ENCODE assay signal across 28 cellular contexts in the genomic region with DNA sequence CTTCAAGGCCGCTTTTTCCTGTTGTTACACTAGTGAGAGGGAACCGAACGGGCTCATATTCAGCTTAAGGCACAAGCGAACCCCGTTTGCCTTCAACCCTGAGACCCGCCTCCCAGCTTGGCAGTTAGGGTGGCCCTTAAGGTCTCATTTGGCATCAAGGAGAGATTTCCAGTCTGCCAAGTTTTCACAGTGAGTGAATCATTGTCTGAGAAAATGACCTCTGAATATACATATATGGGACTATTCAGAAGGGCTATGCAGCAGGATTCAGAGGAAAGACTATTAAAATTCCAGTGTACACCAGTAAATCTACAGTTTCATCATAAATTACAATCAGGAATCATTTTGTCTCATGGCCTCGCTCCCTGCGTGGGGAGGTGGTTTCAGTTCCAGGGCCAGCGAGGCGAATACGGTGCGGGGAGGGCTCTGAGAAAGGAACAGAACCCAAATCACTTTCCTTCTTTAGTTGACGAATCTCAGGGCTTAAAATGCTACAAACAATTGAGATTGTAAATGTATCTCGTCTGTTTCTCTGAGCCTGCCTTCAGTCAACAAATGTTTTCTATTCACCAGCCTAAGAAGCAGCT.
DNase-seq lines count a peak whose midpoint lies in the region; ATAC-seq, FAIRE-seq and TF ChIP-seq lines count a peak whose summit lies in the region.
"Had no signal": no experiment of that assay in that cellular context is flagged by ENCODE, and none has a peak within 500 bp of the region (broad histone marks: within the 10 kb centered on the region; RNA-seq: fewer than 3 reads in every experiment).

No MANE protein-coding gene starts in this region.

- H3K36me3 Mint-ChIP-seq in activated T-cell treated with anti-CD3 and anti-CD28 coated beads, Interleukin-2, amount 50 U/mL, for 24 hours (ENCODE audit: low read depth): peaks cover 66% of the 10 kb centered on the region

- no peak for TF ChIP-seq RAD21 in H1 (IDR thresholded peaks at IDR 0.05 in 1 of 2, conservative IDR thresholded peaks at IDR 0.05 in 1 of 2; ENCODE audit: low read depth in 2 of 2, low read length in 2 of 2)

- no peak overlapping the region for H4K91ac ChIP-seq in H1 (replicated peaks; ENCODE audit: insufficient read length, low read length)

- H3K56ac ChIP-seq in H1 (replicated peaks; ENCODE audit: insufficient read length, low read depth, low read length): no peak overlapping the region

- H3K79me2 ChIP-seq in H1 (ENCODE audit: control insufficient read depth in 1 of 2, insufficient read depth in 2 of 2, low read length in 2 of 2) (no peaks in the 10 kb centered on the region), PC-3 (ENCODE audit: low read length) (no peaks in the 10 kb centered on the region)

- no peak for TF ChIP-seq EP300 in H1 (IDR thresholded peaks at IDR 0.05; ENCODE audit: borderline replicate concordance in 1 of 2, low read depth in 2 of 2, low read length in 2 of 2)

- H2BK12ac ChIP-seq in H1 (ENCODE audit: low read depth, low read length): no peak overlapping the region

- H4K20me1 ChIP-seq in H1 (replicated peaks in 1 of 2; ENCODE audit: control insufficient read depth in 1 of 2, insufficient read depth in 2 of 2, low read length in 2 of 2) (no peaks in the 10 kb centered on the region), PC-3 (ENCODE audit: low read length) (no peaks in the 10 kb centered on the region)

- POLR2A ChIA-PET in H1 (lab: Charles Lee; ENCODE audit: partially characterized antibody): interaction anchor here (1.1 kb wide), 1 partner anchor 19 kb away, joined by 3 read pairs; no protein-coding TSS in a partner anchor
- POLR2A ChIA-PET in PC-3 (lab: Charles Lee; ENCODE audit: unreplicated experiment): no interaction called here

- H3K4ac ChIP-seq in H1 (replicated peaks; ENCODE audit: insufficient read length, low read depth, low read length): no peak overlapping the region

- no peak overlapping the region for H3K4me3 Mint-ChIP-seq in activated T-cell treated with anti-CD3 and anti-CD28 coated beads, Interleukin-2, amount 50 U/mL, for 24 hours
- H3K4me3 Mint-ChIP-seq: activated CD8-positive, alpha-beta T cell treated with anti-CD3 and anti-CD28 coated beads for 36 hours; CD14-positive monocyte; effector memory CD8-positive, alpha-beta T cell; nephron progenitor cell; stimulated activated naive B cell treated with anti-CD40 and anti-IgM and Interleukin-4, amounts not matched to agents 10 μg/mL and 1 μg/mL and 100 μg/mL, for 72 hours; T-helper 2 cell treated with Interferon-gamma antibody and Interleukin-4, amounts not matched to agents 5 μg/mL and 100 μg/mL, for 36 hours had no signal

- intact Hi-C loops in mucosa of descending colon (cut with DNase I, micrococcal nuclease): no loop called here
- intact Hi-C loops in PC-3 (cut with micrococcal nuclease): no loop called here

- H2BK120ac ChIP-seq in H1 (replicated peaks; ENCODE audit: low read depth, low read length): no peak overlapping the region

- H3K23me2 ChIP-seq in H1 (ENCODE audit: low read depth, low read length): no peaks in the 10 kb centered on the region

- H3K4me1 Mint-ChIP-seq in activated T-cell treated with anti-CD3 and anti-CD28 coated beads, Interleukin-2, amount 50 U/mL, for 24 hours (ENCODE audit: low read depth): peaks cover 13% of the 10 kb centered on the region

- H3K4me3 ChIP-seq in H1 (ENCODE audit: extremely low read depth in 1 of 4, insufficient read depth in 2 of 4, low read depth in 3 of 4, low read length in 4 of 4) (no peak overlapping the region), mucosa of descending colon (no peak overlapping the region), PC-3 (ENCODE audit: low read length) (no peak overlapping the region)
- H3K4me3 ChIP-seq: colonic mucosa, Peyer's patch, skin epidermis, upper lobe of right lung had no signal

- CTCF ChIA-PET in H1 (lab: Charles Lee; ENCODE audit: partially characterized antibody): no interaction called here
- CTCF ChIA-PET in PC-3 (lab: Charles Lee): no interaction called here

- H4K5ac ChIP-seq in H1 (ENCODE audit: insufficient read length, low read depth, low read length): no peak overlapping the region

- H3K14ac ChIP-seq in H1 (ENCODE audit: insufficient read length): no peak overlapping the region

- no peak overlapping the region for H2AK5ac ChIP-seq in H1 (ENCODE audit: low read depth, low read length)

- FAIRE-seq in H1 (lab: Jason Lieb, UNC): no peak
- FAIRE-seq: bronchial epithelial cell had no signal

- H3K27me3 ChIP-seq in H1 (replicated peaks in 1 of 4; ENCODE audit: control insufficient read depth in 3 of 4, extremely low read depth in 1 of 4, insufficient read depth in 3 of 4, low read length in 3 of 4) (0 out of 7 replicates have a peak, but pooled peaks cover 0 to 4% (median 0%) of the 10 kb centered on the region in 4 experiments), PC-3 (ENCODE audit: low read length) (peaks cover 77% of the 10 kb centered on the region)
- H3K27me3 ChIP-seq: colonic mucosa, Peyer's patch, upper lobe of right lung had no signal

- peak; percentile 77 for ATAC-seq in mucosa of descending colon
- ATAC-seq in GM21737 (IDR thresholded peaks at IDR 0.05; ENCODE audit: unreplicated experiment): no peak
- no peak for ATAC-seq in HG03378 (IDR thresholded peaks at IDR 0.05; ENCODE audit: unreplicated experiment)
- ATAC-seq in PC-3: no peak
- ATAC-seq: activated CD8-positive, alpha-beta T cell treated with anti-CD3 and anti-CD28 coated beads for 36 hours; effector memory CD8-positive, alpha-beta T cell; stimulated activated naive B cell treated with anti-CD40 and anti-IgM and Interleukin-4, amounts not matched to agents 10 μg/mL and 1 μg/mL and 100 μg/mL, for 72 hours; upper lobe of right lung had no signal

- BruUV-seq in PC-3 (replicated peaks; lab: Mats Ljungman, UMichigan): no TSS peak

- H3K9me3 Mint-ChIP-seq in activated T-cell treated with anti-CD3 and anti-CD28 coated beads, Interleukin-2, amount 50 U/mL, for 24 hours: peaks cover 14% of the 10 kb centered on the region

- H3K36me3 ChIP-seq in H1 (ENCODE audit: control insufficient read depth in 2 of 4, insufficient read depth in 4 of 4, low read length in 3 of 4) (no peaks in the 10 kb centered on the region), mucosa of descending colon (ENCODE audit: low read depth) (no peaks in the 10 kb centered on the region), PC-3 (ENCODE audit: low read depth, low read length) (no peaks in the 10 kb centered on the region)
- H3K36me3 ChIP-seq: colonic mucosa, upper lobe of right lung had no signal

- no peak overlapping the region for H2BK20ac ChIP-seq in H1 (ENCODE audit: low read length)

- H3K9me3 ChIP-seq in H1 (ENCODE audit: insufficient read depth in 2 of 2, low read depth in 1 of 2, low read length in 1 of 2): peaks cover 7 to 17% of the 10 kb centered on the region in 2 experiments
- H3K9me3 ChIP-seq in mucosa of descending colon: no peaks in the 10 kb centered on the region
- no peaks in the 10 kb centered on the region for H3K9me3 ChIP-seq in PC-3 (ENCODE audit: low read length)
- H3K9me3 ChIP-seq: colonic mucosa, Peyer's patch, upper lobe of right lung had no signal

- H3K4me1 ChIP-seq in H1 (replicated peaks in 1 of 4; ENCODE audit: control insufficient read depth in 3 of 4, insufficient read depth in 4 of 4, low read length in 3 of 4) (peaks cover 0 to 3% (median 2%) of the 10 kb centered on the region in 4 experiments; a peak in 2 of 7 replicates), mucosa of descending colon (ENCODE audit: low read depth) (no peaks in the 10 kb centered on the region), PC-3 (ENCODE audit: insufficient read depth, low read length) (no peaks in the 10 kb centered on the region)
- H3K4me1 ChIP-seq: colonic mucosa, Peyer's patch, upper lobe of right lung had no signal

- H3K27ac Mint-ChIP-seq in activated T-cell treated with anti-CD3 and anti-CD28 coated beads, Interleukin-2, amount 50 U/mL, for 24 hours: peak overlapping the region; percentile 35
- H3K27ac Mint-ChIP-seq: activated CD8-positive, alpha-beta T cell treated with anti-CD3 and anti-CD28 coated beads for 36 hours; activated T-helper 2 cell treated with anti-CD3 and anti-CD28 coated beads, Interferon-gamma antibody, Interleukin-2, Interleukin-4, amounts not matched to agents 10 μg/mL and 5 μg/mL and 100 μg/mL, durations not matched to agents 14 hours and 24 hours and 36 hours; nephron progenitor cell; stimulated activated naive B cell treated with anti-CD40 and anti-IgM and Interleukin-4, amounts not matched to agents 10 μg/mL and 1 μg/mL and 100 μg/mL, for 72 hours; T-helper 2 cell treated with Interferon-gamma antibody and Interleukin-4, amounts not matched to agents 5 μg/mL and 100 μg/mL, for 36 hours had no signal

- H3K18ac ChIP-seq in H1 (ENCODE audit: extremely low read depth, low read length): no peak overlapping the region

- TF ChIP-seq CTCF in H1 (IDR thresholded peaks at IDR 0.05; ENCODE audit: control extremely low read depth in 1 of 3, insufficient read depth in 1 of 3, low read depth in 1 of 3, low read length in 3 of 3) (no peak), mucosa of descending colon (IDR thresholded peaks at IDR 0.05) (no peak), PC-3 (conservative IDR thresholded peaks at IDR 0.05; ENCODE audit: low read depth, low read length) (no peak)

- H2BK15ac ChIP-seq in H1 (ENCODE audit: low read length): no peak overlapping the region

- H2BK5ac ChIP-seq in H1 (ENCODE audit: low read depth, low read length): no peak overlapping the region

- no peak overlapping the region for H3K4me2 ChIP-seq in H1 (ENCODE audit: insufficient read depth in 1 of 2, low read depth in 2 of 2, low read length in 2 of 2)
- no peak overlapping the region for H3K4me2 ChIP-seq in PC-3 (ENCODE audit: low read length)

- 90% methylated on average over 14 of the region's 14 CpGs; no CpG with 5 or more reads in 1 of the 2 experiments for whole genome bisulfite sequencing in H1 (ENCODE audit: extremely low coverage in 1 of 2, insufficient coverage in 1 of 2, insufficient read length in 1 of 2, insufficient replicate concordance in 2 of 2, low coverage in 1 of 2, low lambda C conversion rate in 2 of 2, missing lambda C conversion rate in 1 of 2), 2 experiments

- H2AFZ ChIP-seq in H1 (ENCODE audit: low read length): 0 out of 2 replicates have a peak overlapping the region, but pooled peaks have one; percentile 6
- no peak overlapping the region for H2AFZ ChIP-seq in PC-3 (ENCODE audit: low read length)

- no peak overlapping the region for H3K9ac ChIP-seq in H1 (replicated peaks in 1 of 4; ENCODE audit: extremely low read depth in 1 of 4, low read depth in 3 of 4, low read length in 3 of 4)
- H3K9ac ChIP-seq in PC-3 (ENCODE audit: low read length): no peak overlapping the region

- no peak overlapping the region for H3K23ac ChIP-seq in H1 (ENCODE audit: insufficient read length)

- H3K27ac ChIP-seq in H1 (ENCODE audit: low read depth, low read length): no peak overlapping the region
- no peak overlapping the region for H3K27ac ChIP-seq in PC-3 (ENCODE audit: low read length)
- H3K27ac ChIP-seq: colonic mucosa, Peyer's patch, skin epidermis, upper lobe of right lung had no signal

- H3K9me2 ChIP-seq in PC-3 (replicated peaks; ENCODE audit: low read length): no peaks in the 10 kb centered on the region

- no peak for DNase-seq in activated T-cell treated with anti-CD3 and anti-CD28 coated beads, Interleukin-2, amount 50 U/mL, for 24 hours
- DNase-seq in activated T-cell treated with anti-CD3 and anti-CD28 coated beads, Interleukin-2, amount 50 U/mL, for 1 hour: no peak
- no peak for DNase-seq in H1 (ENCODE audit: low read depth in 1 of 2, low spot score in 2 of 2)
- DNase-seq in mucosa of descending colon: no peak
- no peak for DNase-seq in activated CD4-positive, alpha-beta T cell treated with anti-CD3 and anti-CD28 coated beads for 4 hours
- no peak for DNase-seq in PC-3
- DNase-seq: 8988T; activated CD8-positive, alpha-beta T cell treated with anti-CD3 and anti-CD28 coated beads for 36 hours; activated naive CD4-positive, alpha-beta T cell treated with anti-CD3 and anti-CD28 coated beads, Interleukin-2, amount 50 U/mL, for 16 hours; colonic mucosa; effector memory CD8-positive, alpha-beta T cell; H7; islet precursor cell; NCI-H1417; NCI-H2081 treated with DMSO at 0.1 percent for 48 hours; NCI-H226; nephron progenitor cell; Peyer's patch; SHP77; stimulated activated naive B cell treated with anti-CD40 and anti-IgM and Interleukin-4, amounts not matched to agents 10 μg/mL and 1 μg/mL and 100 μg/mL, for 72 hours; upper lobe of right lung had no signal

- no peaks in the 10 kb centered on the region for H3K27me3 Mint-ChIP-seq in activated T-cell treated with anti-CD3 and anti-CD28 coated beads, Interleukin-2, amount 50 U/mL, for 24 hours
- H3K27me3 Mint-ChIP-seq: activated CD8-positive, alpha-beta T cell treated with anti-CD3 and anti-CD28 coated beads for 36 hours; effector memory CD8-positive, alpha-beta T cell; stimulated activated naive B cell treated with anti-CD40 and anti-IgM and Interleukin-4, amounts not matched to agents 10 μg/mL and 1 μg/mL and 100 μg/mL, for 72 hours had no signal

- TF ChIP-seq POLR2A in H1 (IDR thresholded peaks at IDR 0.05; ENCODE audit: control extremely low read depth in 1 of 2, low read depth in 2 of 2, low read length in 2 of 2): no peak

- H4K8ac ChIP-seq in H1 (ENCODE audit: extremely low read depth, insufficient read depth, low read length): no peak overlapping the region

- H3K79me1 ChIP-seq in H1 (ENCODE audit: low read depth, low read length): no peaks in the 10 kb centered on the region

- H3F3A ChIP-seq in PC-3 (ENCODE audit: low read length, unreplicated experiment): no peaks in the 10 kb centered on the region
